11 cellular contexts compared by ENCODE assay signal in the genomic region with DNA sequence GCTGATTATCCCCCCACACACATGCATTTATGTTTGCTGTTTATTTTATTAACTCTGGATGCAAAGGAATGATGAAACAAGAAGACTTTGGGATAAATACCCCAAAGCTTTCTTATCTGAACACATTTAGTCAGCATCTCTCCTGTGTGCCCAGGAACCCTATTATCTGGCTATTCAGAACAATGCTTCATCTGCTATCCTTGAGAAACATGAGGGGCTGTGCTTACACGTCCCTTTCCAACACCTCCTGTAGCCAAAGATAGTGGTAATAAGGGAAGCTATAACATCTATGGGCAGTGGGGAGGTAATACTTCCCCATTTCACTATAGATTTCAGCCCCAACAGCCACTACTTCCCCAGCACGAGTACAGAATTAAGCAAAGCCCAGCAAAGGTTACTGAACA.
DNase-seq lines count a peak whose midpoint lies in the region; ATAC-seq lines count a peak whose summit lies in the region.
"Had no signal": no experiment of that assay in that cellular context is flagged by ENCODE, and none has a peak within 500 bp of the region (broad histone marks: within the 10 kb centered on the region; RNA-seq: fewer than 3 reads in every experiment).

No MANE protein-coding gene starts in this region.

- H3K27ac ChIP-seq in caudate nucleus (ENCODE audit: low read depth, low read length), result peak overlapping the region; percentile 48
- H3K27ac ChIP-seq: brain microvascular endothelial cell had no signal

- no peaks in the 10 kb centered on the region for H3K36me3 ChIP-seq in HAP-1 (replicated peaks)
- H3K36me3 ChIP-seq: brain microvascular endothelial cell had no signal

- no peak for DNase-seq in caudate nucleus (lab: John Stamatoyannopoulos, UW)
- no peak for DNase-seq in HAP-1 (ENCODE audit: low spot score in 2 of 2)
- no peak for DNase-seq in HuH-7 (ENCODE audit: low spot score)
- no peak for DNase-seq in HCEC 1CT
- no peak for DNase-seq in NCI-H2029 treated with DMSO at 0.1 percent for 48 hours (lab: John Stamatoyannopoulos, UW)
- DNase-seq: activated CD4-positive, CD25-positive, alpha-beta regulatory T cell; brain microvascular endothelial cell; mesendoderm had no signal

- H3K4me3 ChIP-seq in HAP-1, result no peak overlapping the region

- H3K27me3 ChIP-seq in HAP-1 (ENCODE audit: low read depth), result peaks cover 40% of the 10 kb centered on the region
- H3K27me3 ChIP-seq: brain microvascular endothelial cell had no signal

- ATAC-seq in GM18858 (IDR thresholded peaks at IDR 0.05; ENCODE audit: unreplicated experiment) (peak; percentile 74), GM21786 (IDR thresholded peaks at IDR 0.05; ENCODE audit: unreplicated experiment) (peak; percentile 77), HG03457 (IDR thresholded peaks at IDR 0.05; ENCODE audit: unreplicated experiment) (peak; percentile 65)

- no peaks in the 10 kb centered on the region for H3K4me1 ChIP-seq in HAP-1

- no peaks in the 10 kb centered on the region for H3K9me3 ChIP-seq in HAP-1

- in situ Hi-C loops in HAP-1 (cut with MboI; ENCODE audit: low sequenced_read_pairs), result no loop called here
